ENCODE assay signal across 1 cellular context in the genomic region with DNA sequence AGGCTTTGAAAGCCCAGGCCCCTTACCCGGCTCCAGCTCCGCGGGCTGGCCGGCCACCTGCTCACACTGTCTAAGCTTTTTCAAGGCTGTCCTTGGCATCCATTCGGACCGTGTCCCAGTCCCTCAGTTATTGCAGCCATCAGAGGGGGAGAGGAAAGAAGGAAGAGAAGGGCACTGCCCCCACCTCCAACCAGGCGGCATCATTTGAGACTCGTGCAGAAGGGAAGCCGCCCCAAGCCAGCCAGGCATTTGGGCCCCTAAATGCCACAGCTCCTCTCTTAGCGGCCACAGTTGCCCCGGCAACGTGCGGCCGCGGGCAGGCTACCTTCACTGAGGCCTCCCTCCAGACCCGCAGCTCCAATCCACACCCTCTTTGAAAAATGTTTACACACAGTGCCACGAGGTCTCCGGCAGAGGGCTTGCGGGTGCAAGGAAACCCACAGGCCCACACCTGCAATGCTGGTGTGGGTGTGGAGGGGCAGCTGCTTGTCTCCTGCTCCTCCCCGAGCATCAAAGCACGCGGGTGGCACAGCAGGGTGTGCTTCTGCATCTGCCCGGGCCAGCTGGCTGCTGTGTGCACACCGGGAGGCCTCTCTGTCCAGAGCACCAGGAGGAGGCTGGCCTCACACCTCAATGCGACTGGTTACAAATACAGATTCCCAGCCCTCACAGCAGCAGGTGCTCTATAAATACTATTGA.
TF ChIP-seq lines count a peak whose summit lies in the region.

No MANE protein-coding gene starts in this region.

TF ChIP-seq in H1, 55 proteins besides CTCF, POLR2A, EP300 and RAD21 (continued from another document):
- TF ChIP-seq RNF2 (IDR thresholded peaks at IDR 0.05; ENCODE audit: borderline replicate concordance, low read depth, low read length, missing control alignments, poor library complexity, severe bottlenecking) (no peak), MAFK (IDR thresholded peaks at IDR 0.05; ENCODE audit: low read depth, low read length) (no peak), GTF2F1 (IDR thresholded peaks at IDR 0.05; ENCODE audit: borderline replicate concordance, low read depth, low read length) (no peak), SRF (IDR thresholded peaks at IDR 0.05; ENCODE audit: low read depth, low read length) (no peak), CHD2 (IDR thresholded peaks at IDR 0.05; ENCODE audit: low read length) (no peak), SP4 (IDR thresholded peaks at IDR 0.05; ENCODE audit: low read length) (no peak)
